Comparison of ENCODE assay signal across 14 cellular contexts in genomic region chr4:54930226-54930625, GRCh38.
DNase-seq lines count a peak whose midpoint lies in the region; ATAC-seq and TF ChIP-seq lines count a peak whose summit lies in the region.
"Had no signal": no experiment of that assay in that cellular context is flagged by ENCODE, and none has a peak within 500 bp of the region (broad histone marks: within the 10 kb centered on the region; RNA-seq: fewer than 3 reads in every experiment).

No MANE protein-coding gene starts in this region.

- H3K4me3 ChIP-seq in GM23338, result no peak overlapping the region
- H3K4me3 ChIP-seq in RWPE2 (ENCODE audit: severe bottlenecking), result no peak overlapping the region
- peak overlapping the region; percentile 12 for H3K4me3 ChIP-seq in fibroblast of pulmonary artery (replicated peaks; ENCODE audit: low read depth, low read length)
- no peak overlapping the region for H3K4me3 ChIP-seq in gastrocnemius medialis
- H3K4me3 ChIP-seq in sigmoid colon, result no peak overlapping the region
- H3K4me3 ChIP-seq: K562, SK-N-MC had no signal

- in situ Hi-C loops in gastrocnemius medialis (cut with MboI; ENCODE audit: low sequenced_read_pairs in 4 of 4), result no loop called here

- TF ChIP-seq CTCF in GM23338 (conservative IDR thresholded peaks at IDR 0.05; ENCODE audit: low read depth in 2 of 2), result no peak
- TF ChIP-seq CTCF in RWPE2 (IDR thresholded peaks at IDR 0.05; ENCODE audit: poor library complexity, severe bottlenecking), result no peak
- no peak for TF ChIP-seq CTCF in fibroblast of pulmonary artery (IDR thresholded peaks at IDR 0.05; ENCODE audit: low read length, missing control alignments)
- TF ChIP-seq CTCF in gastrocnemius medialis (IDR thresholded peaks at IDR 0.05 in 4 of 5, conservative IDR thresholded peaks at IDR 0.05 in 1 of 5), result no peak
- TF ChIP-seq CTCF in sigmoid colon (IDR thresholded peaks at IDR 0.05), result no peak

- DNase-seq in GM23338 (ENCODE audit: low spot score) (no peak), RWPE2 (ENCODE audit: low spot score) (no peak), fibroblast of pulmonary artery (ENCODE audit: low read depth) (peak; percentile 94), gastrocnemius medialis (no peak), NCI-H748 treated with DMSO at 0.1 percent for 48 hours (lab: John Stamatoyannopoulos, UW) (no peak), amniotic stem cell (lab: John Stamatoyannopoulos, UW) (no peak), sigmoid colon (no peak)
- DNase-seq: activated CD4-positive, alpha-beta T cell treated with anti-CD3 and anti-CD28 coated beads for 4 hours; activated naive CD4-positive, alpha-beta T cell treated with Interleukin-2 at 50 U/mL for 16 hours; naive thymus-derived CD4-positive, alpha-beta T cell; NCI-H446; stimulated activated CD8-positive, alpha-beta memory T cell treated with anti-CD3 and anti-CD28 coated beads, Interleukin-4, amount 100 ng/mL, for 48 hours had no signal

- no peaks in the 10 kb centered on the region for H3F3A ChIP-seq in GM23338 (replicated peaks; ENCODE audit: low read depth)

- no peak overlapping the region for H3K27ac Mint-ChIP-seq in GM23338
- H3K27ac Mint-ChIP-seq: naive thymus-derived CD4-positive, alpha-beta T cell had no signal

- H3K27ac ChIP-seq in GM23338 (ENCODE audit: low read depth) (no peak overlapping the region), RWPE2 (ENCODE audit: poor library complexity, severe bottlenecking) (peak overlapping the region; percentile 19), gastrocnemius medialis (peak overlapping the region; percentile 28 to 56 (median 34)), sigmoid colon (peak overlapping the region in 1 of 4 donors; percentile 27)
- H3K27ac ChIP-seq: SK-N-MC had no signal

- no peaks in the 10 kb centered on the region for H4K20me1 ChIP-seq in GM23338 (replicated peaks; ENCODE audit: insufficient read depth)

- peak overlapping the region; percentile 57 for H2AFZ ChIP-seq in GM23338

- H3K36me3 ChIP-seq in GM23338 (ENCODE audit: insufficient read depth) (no peaks in the 10 kb centered on the region), RWPE2 (ENCODE audit: low read depth) (no peaks in the 10 kb centered on the region), gastrocnemius medialis (no peaks in the 10 kb centered on the region), sigmoid colon (no peaks in the 10 kb centered on the region)

- H3K27me3 ChIP-seq in GM23338 (ENCODE audit: insufficient read depth), result no peaks in the 10 kb centered on the region
- H3K27me3 ChIP-seq in RWPE2 (ENCODE audit: insufficient read depth, poor library complexity, severe bottlenecking), result no peaks in the 10 kb centered on the region
- H3K27me3 ChIP-seq in gastrocnemius medialis, result no peaks in the 10 kb centered on the region
- H3K27me3 ChIP-seq in sigmoid colon, result no peaks in the 10 kb centered on the region

- 0 out of 3 replicates have a peak, but pooled peaks cover 5% of the 10 kb centered on the region for H3K36me3 Mint-ChIP-seq in GM23338 (ENCODE audit: low read depth)
- H3K36me3 Mint-ChIP-seq: naive thymus-derived CD4-positive, alpha-beta T cell had no signal

- peaks cover 5% of the 10 kb centered on the region; the same call in 1 of the 3 replicates for H3K9me3 Mint-ChIP-seq in GM23338

- H3K79me2 ChIP-seq in GM23338 (replicated peaks; ENCODE audit: insufficient read depth), result no peaks in the 10 kb centered on the region

- no peaks in the 10 kb centered on the region for H3K4me1 ChIP-seq in GM23338 (ENCODE audit: insufficient read depth)
- peaks cover 9% of the 10 kb centered on the region for H3K4me1 ChIP-seq in RWPE2 (ENCODE audit: insufficient read depth, poor library complexity, severe bottlenecking)
- H3K4me1 ChIP-seq in gastrocnemius medialis, result no peaks in the 10 kb centered on the region
- H3K4me1 ChIP-seq in sigmoid colon, result no peaks in the 10 kb centered on the region

- no peak for TF ChIP-seq EP300 in sigmoid colon (IDR thresholded peaks at IDR 0.05)

- no peak overlapping the region for H3K4me2 ChIP-seq in GM23338

- H3K27me3 Mint-ChIP-seq in GM23338 (ENCODE audit: insufficient read depth, low read depth, poor library complexity), result no peaks in the 10 kb centered on the region
- H3K27me3 Mint-ChIP-seq: naive thymus-derived CD4-positive, alpha-beta T cell had no signal

- intact Hi-C loops in gastrocnemius medialis (cut with DNase I; ENCODE audit: low total_unique reads), result no loop called here
- intact Hi-C loops in sigmoid colon (cut with DNase I), result no loop called here

- no peak overlapping the region for H3K4me3 Mint-ChIP-seq in GM23338
- H3K4me3 Mint-ChIP-seq: naive thymus-derived CD4-positive, alpha-beta T cell had no signal

- TF ChIP-seq POLR2A in gastrocnemius medialis (IDR thresholded peaks at IDR 0.05) (no peak), sigmoid colon (IDR thresholded peaks at IDR 0.05) (no peak)

- H3K4me1 Mint-ChIP-seq in GM23338, result peaks cover 4% of the 10 kb centered on the region; the same call in 1 of the 3 replicates

- 41 to 44% methylated on average over 6 of the region's 6 CpGs for whole genome bisulfite sequencing in sigmoid colon, 2 donors

- no peak for ATAC-seq in GM23338
- peak; percentile 68 for ATAC-seq in RWPE2 (ENCODE audit: low read depth)
- peak in 1 of 2 donors; percentile 66 for ATAC-seq in gastrocnemius medialis
- ATAC-seq: K562 had no signal

- H3K9me3 ChIP-seq in RWPE2 (ENCODE audit: severe bottlenecking) (no peaks in the 10 kb centered on the region), gastrocnemius medialis (no peaks in the 10 kb centered on the region), sigmoid colon (no peaks in the 10 kb centered on the region)

- H3K9me2 ChIP-seq in GM23338 (ENCODE audit: insufficient read depth), result peaks cover 24% of the 10 kb centered on the region

TF ChIP-seq in GM23338, 12 proteins besides CTCF, POLR2A, EP300 and RAD21 (continues in another document):
- TF ChIP-seq POLR2AphosphoS5 (IDR thresholded peaks at IDR 0.05; ENCODE audit: low read depth) (no peak), ZNF114 (CRISPR knock-in tag; IDR thresholded peaks at IDR 0.05) (no peak), ETS1 (IDR thresholded peaks at IDR 0.05) (no peak), CREB1 (CRISPR knock-in tag; IDR thresholded peaks at IDR 0.05; ENCODE audit: low read depth) (no peak), EZH2phosphoT487 (IDR thresholded peaks at IDR 0.05; ENCODE audit: unreplicated experiment) (no peak), ZNF331 (CRISPR knock-in tag; IDR thresholded peaks at IDR 0.05; ENCODE audit: low read depth) (no peak), STAT1 (IDR thresholded peaks at IDR 0.05; ENCODE audit: unreplicated experiment) (no peak), NANOG (IDR thresholded peaks at IDR 0.05; ENCODE audit: borderline replicate concordance) (no peak), JUNB (IDR thresholded peaks at IDR 0.05; ENCODE audit: unreplicated experiment) (no peak)
